10 cellular contexts compared by ENCODE assay signal in genomic region chr15:79682285-79682684, GRCh38.
DNase-seq lines count a peak whose midpoint lies in the region; ATAC-seq and TF ChIP-seq lines count a peak whose summit lies in the region.
"Had no signal": no experiment of that assay in that cellular context is flagged by ENCODE, and none has a peak within 500 bp of the region (broad histone marks: within the 10 kb centered on the region; RNA-seq: fewer than 3 reads in every experiment).

No MANE protein-coding gene starts in this region.

- TF ChIP-seq CTCF in HFFc6 (IDR thresholded peaks at IDR 0.05) = no peak
- no peak for TF ChIP-seq CTCF in astrocyte of the spinal cord (IDR thresholded peaks at IDR 0.05; ENCODE audit: low read depth, low read length)
- no peak for TF ChIP-seq CTCF in sigmoid colon (IDR thresholded peaks at IDR 0.05)

- no peaks in the 10 kb centered on the region for H3K36me3 ChIP-seq in sigmoid colon

- H3K4me3 ChIP-seq in astrocyte of the spinal cord (ENCODE audit: low read depth, low read length) = no peak overlapping the region
- H3K4me3 ChIP-seq in right cardiac atrium (ENCODE audit: low read length) = no peak overlapping the region
- H3K4me3 ChIP-seq in sigmoid colon = no peak overlapping the region
- H3K4me3 ChIP-seq: dorsolateral prefrontal cortex had no signal

- intact Hi-C loops in right cardiac atrium (cut with DNase I) (no loop called here), sigmoid colon (cut with DNase I) (no loop called here)

- no peaks in the 10 kb centered on the region for H3K36me3 Mint-ChIP-seq in HFFc6 (ENCODE audit: low read depth)

- peak; percentile 74 for DNase-seq in HFFc6
- DNase-seq in astrocyte of the spinal cord (ENCODE audit: low read depth, low spot score) = peak; percentile 75
- DNase-seq in right cardiac atrium = peak; percentile 59 to 82 (median 82)
- peak; percentile 63 for DNase-seq in stromal cell of bone marrow (ENCODE audit: low read depth)
- no peak for DNase-seq in AML-193 (lab: John Stamatoyannopoulos, UW)
- no peak for DNase-seq in sigmoid colon
- DNase-seq in LoVo (ENCODE audit: low spot score) = no peak

- H3K27me3 ChIP-seq in right cardiac atrium (ENCODE audit: control insufficient read depth, insufficient read depth) = no peaks in the 10 kb centered on the region
- no peaks in the 10 kb centered on the region for H3K27me3 ChIP-seq in sigmoid colon

- ATAC-seq in right cardiac atrium (peak; percentile 76 to 94), HG02798 (IDR thresholded peaks at IDR 0.05; ENCODE audit: poor library complexity, unreplicated experiment) (no peak)

- TF ChIP-seq EP300 in sigmoid colon (IDR thresholded peaks at IDR 0.05) = no peak

- H3K27ac Mint-ChIP-seq in HFFc6 = peak overlapping the region; percentile 89
- H3K27ac Mint-ChIP-seq: IgD-negative memory B cell had no signal

- H3K27ac ChIP-seq in right cardiac atrium (ENCODE audit: low read length) (no peak overlapping the region), sigmoid colon (peak overlapping the region in 1 of 4 donors; percentile 37)
- H3K27ac ChIP-seq: dorsolateral prefrontal cortex had no signal

- H3K4me3 Mint-ChIP-seq in HFFc6 = peak overlapping the region; percentile 76
- H3K4me3 Mint-ChIP-seq: IgD-negative memory B cell had no signal

- H3K27me3 Mint-ChIP-seq in HFFc6 (ENCODE audit: insufficient read depth) = no peaks in the 10 kb centered on the region

- peaks cover 55% of the 10 kb centered on the region for H3K4me1 Mint-ChIP-seq in HFFc6 (ENCODE audit: low read depth)
- H3K4me1 Mint-ChIP-seq: IgD-negative memory B cell had no signal

- 5% methylated on average over 3 of the region's 3 CpGs for WGBS in right cardiac atrium
- WGBS in sigmoid colon, 2 donors = 24 to 37% methylated on average over 3 of the region's 3 CpGs

- H3K9me3 Mint-ChIP-seq in HFFc6 = no peaks in the 10 kb centered on the region
- H3K9me3 Mint-ChIP-seq: IgD-negative memory B cell had no signal

- in situ Hi-C loops in astrocyte of the spinal cord (cut with HindIII; ENCODE audit: low sequenced_read_pairs) = no loop called here

- TF ChIP-seq POLR2A in sigmoid colon (IDR thresholded peaks at IDR 0.05) = no peak

- H3K4me1 ChIP-seq in right cardiac atrium (ENCODE audit: control insufficient read depth, insufficient read depth, low read length) (no peaks in the 10 kb centered on the region), sigmoid colon (peaks cover 0 to 16% (median 10%) of the 10 kb centered on the region in 4 donors)

- H3K9me3 ChIP-seq in right cardiac atrium (ENCODE audit: control insufficient read depth, low read length) (no peaks in the 10 kb centered on the region), sigmoid colon (no peaks in the 10 kb centered on the region)

Comparison
In these comparisons a context has a peak if more than half of its experiments do, and no peak if none do; other contexts are left out.
1. DNase-seq: peak in HFFc6 (single experiment), astrocyte of the spinal cord (single experiment), right cardiac atrium (3 of 3) and stromal cell of bone marrow (single experiment); none in AML-193 (0 of 2), sigmoid colon (single experiment) and LoVo (single experiment).